ENCODE assay signal across 8 cellular contexts in the genomic region with DNA sequence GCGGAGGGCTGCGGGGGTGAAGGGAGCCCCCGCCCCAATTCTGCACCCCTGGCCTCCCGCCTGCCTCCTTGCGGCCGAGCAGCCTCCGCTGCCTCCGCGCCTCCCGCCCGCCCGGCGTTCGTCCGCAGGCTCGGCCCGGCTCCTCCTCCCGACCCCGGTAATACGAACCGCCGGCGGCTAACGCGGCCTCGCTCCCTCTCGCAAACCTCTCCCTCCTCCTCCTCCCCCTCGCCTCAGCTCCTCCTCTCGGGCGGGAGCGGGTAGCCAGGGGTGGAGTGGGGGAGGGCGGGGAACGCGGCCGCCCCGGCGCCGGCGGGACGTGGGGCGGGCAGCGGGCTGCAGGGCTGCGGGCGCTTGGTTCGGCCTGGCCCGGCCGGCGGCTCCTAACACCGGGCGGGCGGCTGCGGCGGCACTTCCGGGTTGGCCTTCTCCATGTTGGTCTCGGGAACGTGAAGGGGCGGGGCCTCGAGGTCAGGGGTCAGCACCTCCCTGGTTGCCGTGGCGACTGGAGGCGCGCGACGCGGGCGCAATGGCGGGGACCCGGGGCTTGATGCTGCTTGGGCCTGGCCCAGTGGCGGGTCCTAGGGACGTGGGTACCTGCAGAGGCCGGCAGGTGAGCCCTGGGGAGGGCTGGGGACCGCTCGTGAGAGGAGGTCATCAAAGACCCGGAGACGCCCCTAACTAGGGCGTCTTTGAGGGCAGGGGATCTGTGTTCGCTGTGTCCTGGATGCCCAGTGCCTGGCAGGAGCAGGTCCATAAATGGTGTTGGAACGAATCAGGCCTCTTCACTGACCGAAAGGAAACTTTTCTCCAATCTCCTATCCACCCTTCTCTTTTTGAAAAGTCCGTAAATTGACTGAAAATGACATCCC. TPM values are rescaled to one million over a fixed set of nuclear protein-coding genes. Genes with fewer than 3 reads are reported as not detected.
DNase-seq lines count a peak whose midpoint lies in the region; ATAC-seq, FAIRE-seq and TF ChIP-seq lines count a peak whose summit lies in the region.

RAB11FIP2 (minus strand) TSS at position 451 of the 872 bp plus-strand sequence. CDS start 778 bp downstream, outside the sequence.

- no peaks in the 10 kb centered on the region for H4K20me1 ChIP-seq in KMS-11 (ENCODE audit: insufficient read depth)

- H3K36me3 ChIP-seq in KMS-11 (ENCODE audit: insufficient read depth), result no peaks in the 10 kb centered on the region

- no peak for FAIRE-seq in RCC 7860 (lab: Jason Lieb, UNC)

- no peaks in the 10 kb centered on the region for H3K27me3 ChIP-seq in KMS-11 (ENCODE audit: insufficient read depth, low read depth)

- peaks cover 3% of the 10 kb centered on the region for H3K36me3 Mint-ChIP-seq in activated T-helper 2 cell treated with anti-CD3 and anti-CD28 coated beads, Interferon-gamma antibody, Interleukin-2, Interleukin-4, amounts not matched to agents 10 μg/mL and 5 μg/mL and 100 μg/mL, durations not matched to agents 14 hours and 24 hours and 36 hours (ENCODE audit: low read depth)
- no peaks in the 10 kb centered on the region for H3K36me3 Mint-ChIP-seq in nephron (ENCODE audit: low read depth)

- no peaks in the 10 kb centered on the region for H3K9me3 Mint-ChIP-seq in activated T-helper 2 cell treated with anti-CD3 and anti-CD28 coated beads, Interferon-gamma antibody, Interleukin-2, Interleukin-4, amounts not matched to agents 10 μg/mL and 5 μg/mL and 100 μg/mL, durations not matched to agents 14 hours and 24 hours and 36 hours
- H3K9me3 Mint-ChIP-seq in nephron, result no peaks in the 10 kb centered on the region

- peak within 1 kb of the TSS; percentile 82 for H3K27ac ChIP-seq in KMS-11

- H3K9ac ChIP-seq in KMS-11, result peak within 1 kb of the TSS; percentile 85

- H3K4me2 ChIP-seq in KMS-11, result peak within 1 kb of the TSS; percentile 77

- H3K4me3 Mint-ChIP-seq in activated T-helper 2 cell treated with anti-CD3 and anti-CD28 coated beads, Interferon-gamma antibody, Interleukin-2, Interleukin-4, amounts not matched to agents 10 μg/mL and 5 μg/mL and 100 μg/mL, durations not matched to agents 14 hours and 24 hours and 36 hours (ENCODE audit: low read depth), result peak within 1 kb of the TSS; percentile 91
- H3K4me3 Mint-ChIP-seq in nephron, result peak within 1 kb of the TSS; percentile 92 to 98 (median 96)

- H2AFZ ChIP-seq in KMS-11 (ENCODE audit: low read depth), result peak within 1 kb of the TSS; percentile 87

- peaks cover 23% of the 10 kb centered on the region for H3K4me1 Mint-ChIP-seq in activated T-helper 2 cell treated with anti-CD3 and anti-CD28 coated beads, Interferon-gamma antibody, Interleukin-2, Interleukin-4, amounts not matched to agents 10 μg/mL and 5 μg/mL and 100 μg/mL, durations not matched to agents 14 hours and 24 hours and 36 hours (ENCODE audit: low read depth)
- peaks cover 35% of the 10 kb centered on the region for H3K4me1 Mint-ChIP-seq in nephron

- ATAC-seq in GM21786 (IDR thresholded peaks at IDR 0.05; ENCODE audit: unreplicated experiment), result peak; percentile 95
- ATAC-seq in stimulated activated naive CD8-positive, alpha-beta T cell treated with anti-CD3 and anti-CD28 coated beads, Interleukin-15, Interleukin-2, amounts not matched to agents 100 U/mL and 50 U/mL, for 24 hours, result peak; percentile 94

- intact Hi-C loops in activated T-helper 2 cell treated with anti-CD3 and anti-CD28 coated beads, Interferon-gamma antibody, Interleukin-2, Interleukin-4, amounts not matched to agents 10 μg/mL and 5 μg/mL and 100 μg/mL, durations not matched to agents 14 hours and 24 hours and 36 hours (cut with micrococcal nuclease), result loop anchor here (2.0 to 10.0 kb wide), 3 partner anchors 298 to 672 kb away; partner anchors contain the start of genes FAM204A and PDZD8

- DNase-seq in EH (ENCODE audit: low read depth) (peak; percentile 94), RCC 7860 (ENCODE audit: low spot score) (peak; percentile 80), fibroblast of pulmonary artery (ENCODE audit: low read depth) (peak; percentile 92)
- peak; percentile 92 for DNase-seq in activated T-helper 2 cell treated with anti-CD3 and anti-CD28 coated beads, Interferon-gamma antibody, Interleukin-2, Interleukin-4, amounts not matched to agents 10 μg/mL and 5 μg/mL and 100 μg/mL, durations not matched to agents 14 hours and 24 hours and 36 hours (ENCODE audit: low spot score)
- DNase-seq in stimulated activated naive CD8-positive, alpha-beta T cell treated with anti-CD3 and anti-CD28 coated beads, Interleukin-15, Interleukin-2, amounts not matched to agents 100 U/mL and 50 U/mL, for 24 hours, result peak; percentile 95

- peak within 1 kb of the TSS; percentile 76 for H3K27ac Mint-ChIP-seq in activated T-helper 2 cell treated with anti-CD3 and anti-CD28 coated beads, Interferon-gamma antibody, Interleukin-2, Interleukin-4, amounts not matched to agents 10 μg/mL and 5 μg/mL and 100 μg/mL, durations not matched to agents 14 hours and 24 hours and 36 hours
- peak within 1 kb of the TSS; percentile 83 to 96 (median 91) for H3K27ac Mint-ChIP-seq in nephron

- H3K4me3 ChIP-seq in KMS-11 (IDR thresholded peaks at IDR 0.05; ENCODE audit: insufficient read depth, low read depth, low read length) (no peak within 1 kb of the TSS), fibroblast of pulmonary artery (replicated peaks; ENCODE audit: low read depth, low read length) (peak within 1 kb of the TSS; percentile 77)

- H3K4me1 ChIP-seq in KMS-11 (ENCODE audit: low read depth, poor library complexity, severe bottlenecking), result peaks cover 38% of the 10 kb centered on the region

- peaks cover 11% of the 10 kb centered on the region for H3K27me3 Mint-ChIP-seq in activated T-helper 2 cell treated with anti-CD3 and anti-CD28 coated beads, Interferon-gamma antibody, Interleukin-2, Interleukin-4, amounts not matched to agents 10 μg/mL and 5 μg/mL and 100 μg/mL, durations not matched to agents 14 hours and 24 hours and 36 hours (ENCODE audit: low read depth)
- no peaks in the 10 kb centered on the region for H3K27me3 Mint-ChIP-seq in nephron (ENCODE audit: low read depth)

- H3K79me2 ChIP-seq in KMS-11 (ENCODE audit: insufficient read depth, low read depth), result peaks cover 20% of the 10 kb centered on the region

- no peak for TF ChIP-seq CTCF in KMS-11 (conservative IDR thresholded peaks at IDR 0.05; ENCODE audit: low read depth, low read length)
- no peak for TF ChIP-seq CTCF in fibroblast of pulmonary artery (IDR thresholded peaks at IDR 0.05; ENCODE audit: low read length, missing control alignments)
- peak in 2 of 3 experiments; percentile 34 to 41 for TF ChIP-seq CTCF in nephron (IDR thresholded peaks at IDR 0.05; ENCODE audit: unreplicated experiment in 3 of 3)

RNA-seq across cellular contexts. Expression of gene RAB11FIP2, which starts in this region (rescaled TPM):
- total RNA-seq in activated T-helper 2 cell treated with anti-CD3 and anti-CD28 coated beads, Interferon-gamma antibody, Interleukin-2, Interleukin-4, amounts not matched to agents 10 μg/mL and 5 μg/mL and 100 μg/mL, durations not matched to agents 14 hours and 24 hours and 36 hours, result 11.2 and 13.8 TPM in 2 replicates

Comparison
In these comparisons a context has a peak if more than half of its experiments do, and no peak if none do; other contexts are left out.
1. CTCF ChIP-seq: peak in nephron (2 of 3); none in KMS-11 (single experiment) and fibroblast of pulmonary artery (single experiment).
2. Peak in every context shown above with its lines, with median percentiles within 50 percentile points of each other: DNase-seq.